In genomic region chr5:111697215-111697614, GRCh38 we compare ENCODE assay signal across 13 cellular contexts. TPM values are rescaled to one million over a fixed set of nuclear protein-coding genes. Genes with fewer than 3 reads are reported as not detected.
DNase-seq lines count a peak whose midpoint lies in the region; ATAC-seq and TF ChIP-seq lines count a peak whose summit lies in the region.
"Had no signal": no experiment of that assay in that cellular context is flagged by ENCODE, and none has a peak within 500 bp of the region (broad histone marks: within the 10 kb centered on the region; RNA-seq: fewer than 3 reads in every experiment).

No MANE protein-coding gene starts in this region.

- no peaks in the 10 kb centered on the region for H3K4me1 ChIP-seq in CD4-positive, alpha-beta memory T cell (ENCODE audit: insufficient read depth, low read length)
- no peaks in the 10 kb centered on the region for H3K4me1 ChIP-seq in neural progenitor cell

- peaks cover 0 to 2% (median 0%) of the 10 kb centered on the region in 8 donors for H3K9me3 Mint-ChIP-seq in CD4-positive, alpha-beta memory T cell
- H3K9me3 Mint-ChIP-seq in neural progenitor cell, result no peaks in the 10 kb centered on the region
- H3K9me3 Mint-ChIP-seq: endodermal cell had no signal

- CTCF ChIA-PET in CD4-positive, alpha-beta memory T cell (lab: Charles Lee; ENCODE audit: partially characterized antibody), result no interaction called here

- H3K27ac Mint-ChIP-seq in CD4-positive, alpha-beta memory T cell, result no peak overlapping the region
- H3K27ac Mint-ChIP-seq in neural progenitor cell, result no peak overlapping the region
- H3K27ac Mint-ChIP-seq: endodermal cell had no signal

- no peaks in the 10 kb centered on the region for H3K36me3 ChIP-seq in SK-N-MC (ENCODE audit: insufficient read depth, low read length)
- H3K36me3 ChIP-seq in CD4-positive, alpha-beta memory T cell (ENCODE audit: insufficient read depth, low read length), result no peaks in the 10 kb centered on the region
- no peaks in the 10 kb centered on the region for H3K36me3 ChIP-seq in neural progenitor cell

- H2AFZ ChIP-seq in neural progenitor cell (replicated peaks), result no peak overlapping the region

- no peak for ATAC-seq in HG02798 (IDR thresholded peaks at IDR 0.05; ENCODE audit: poor library complexity, unreplicated experiment)

- no peaks in the 10 kb centered on the region for H3F3A ChIP-seq in neural progenitor cell (ENCODE audit: low read depth)

- no peak overlapping the region for H3K4me2 ChIP-seq in neural progenitor cell

- H3K27ac ChIP-seq in SK-N-MC (no peak overlapping the region), neural progenitor cell (no peak overlapping the region)
- no peak overlapping the region for H3K27ac ChIP-seq in CD4-positive, alpha-beta memory T cell (ENCODE audit: low read depth, low read length)
- H3K27ac ChIP-seq: VCaP had no signal

- H3K27me3 ChIP-seq in CD4-positive, alpha-beta memory T cell (ENCODE audit: insufficient read depth, low read length), result no peaks in the 10 kb centered on the region
- H3K27me3 ChIP-seq in neural progenitor cell, result no peaks in the 10 kb centered on the region

- no peak overlapping the region for H3K9ac ChIP-seq in SK-N-MC (ENCODE audit: insufficient read length)
- no peak overlapping the region for H3K9ac ChIP-seq in neural progenitor cell

- TF ChIP-seq CTCF in neural progenitor cell (IDR thresholded peaks at IDR 0.05), result no peak

- POLR2A ChIA-PET in CD4-positive, alpha-beta memory T cell (lab: Charles Lee; ENCODE audit: partially characterized antibody), result no interaction called here

- H3K9me3 ChIP-seq in SK-N-MC (ENCODE audit: low read depth, low read length), result no peaks in the 10 kb centered on the region
- no peaks in the 10 kb centered on the region for H3K9me3 ChIP-seq in CD4-positive, alpha-beta memory T cell (ENCODE audit: control insufficient read depth in 1 of 2, low read length in 2 of 2)
- H3K9me3 ChIP-seq in neural progenitor cell (ENCODE audit: low read depth), result no peaks in the 10 kb centered on the region

- intact Hi-C loops in CD4-positive, alpha-beta memory T cell (cut with micrococcal nuclease), result no loop called here

- no peaks in the 10 kb centered on the region for H3K36me3 Mint-ChIP-seq in CD4-positive, alpha-beta memory T cell
- H3K36me3 Mint-ChIP-seq in neural progenitor cell, result no peaks in the 10 kb centered on the region

- peaks cover 10% of the 10 kb centered on the region in 2 donors for H3K27me3 Mint-ChIP-seq in CD4-positive, alpha-beta memory T cell
- H3K27me3 Mint-ChIP-seq in neural progenitor cell (ENCODE audit: insufficient read depth, low read depth), result no peaks in the 10 kb centered on the region

- H3K4me1 Mint-ChIP-seq in CD4-positive, alpha-beta memory T cell, result no peaks in the 10 kb centered on the region
- H3K4me1 Mint-ChIP-seq in neural progenitor cell, result peaks cover 20% of the 10 kb centered on the region

- H3K4me3 Mint-ChIP-seq in CD4-positive, alpha-beta memory T cell, result no peak overlapping the region
- no peak overlapping the region for H3K4me3 Mint-ChIP-seq in neural progenitor cell
- H3K4me3 Mint-ChIP-seq: endodermal cell had no signal

- no peak overlapping the region for H3K4me3 ChIP-seq in SK-N-MC
- H3K4me3 ChIP-seq in CD4-positive, alpha-beta memory T cell (ENCODE audit: low read length in 2 of 2), result no peak overlapping the region
- no peak overlapping the region for H3K4me3 ChIP-seq in neural progenitor cell

- no peaks in the 10 kb centered on the region for H4K20me1 ChIP-seq in neural progenitor cell (ENCODE audit: low read depth)

- DNase-seq in DMS53 treated with DMSO at 0.1 percent for 48 hours (lab: John Stamatoyannopoulos, UW; ENCODE audit: unreplicated experiment), result peak; percentile 11
- DNase-seq in NCI-H146 treated with DMSO at 0.1 percent for 48 hours (lab: John Stamatoyannopoulos, UW; ENCODE audit: unreplicated experiment), result peak; percentile 0
- peak; percentile 30 for DNase-seq in SK-N-MC (ENCODE audit: low read depth, low spot score)
- DNase-seq in medulla oblongata (ENCODE audit: extremely low spot score), result peak; percentile 19
- no peak for DNase-seq in dedifferentiated amniotic fluid mesenchymal stem cell (ENCODE audit: extremely low spot score)
- DNase-seq in CD4-positive, alpha-beta memory T cell, result no peak
- DNase-seq in neural progenitor cell (ENCODE audit: low spot score), result no peak
- DNase-seq: activated T-cell treated with anti-CD3 and anti-CD28 coated beads for 4 hours, endodermal cell, NCI-H2107, SIG-M5 had no signal

- no peaks in the 10 kb centered on the region for H3K79me2 ChIP-seq in neural progenitor cell (ENCODE audit: low read depth)

RNA-seq across cellular contexts. Expression of gene NREP, which starts 59.8 kb away (rescaled TPM):
- under 1 TPM; 0.36 to 0.41 TPM for total RNA-seq in CD4-positive, alpha-beta memory T cell
- polyA plus RNA-seq in CD4-positive, alpha-beta memory T cell, result under 1 TPM; 0.25 to 0.80 TPM
- total RNA-seq in neural progenitor cell (ENCODE audit: low replicate concordance), result 426 and 465 TPM in 2 replicates

Comparison
In these comparisons a context has a peak if more than half of its experiments do, and no peak if none do; other contexts are left out.
1. DNase-seq: peak in DMS53 treated with DMSO at 0.1 percent for 48 hours (single experiment), NCI-H146 treated with DMSO at 0.1 percent for 48 hours (single experiment), SK-N-MC (single experiment) and medulla oblongata (single experiment); none in dedifferentiated amniotic fluid mesenchymal stem cell (single experiment), CD4-positive, alpha-beta memory T cell (0 of 5) and neural progenitor cell (single experiment).
2. RNA of gene NREP, which starts 59.8 kb away (total RNA-seq): 426 to 465 TPM in neural progenitor cell; 0.36 to 0.41 TPM in CD4-positive, alpha-beta memory T cell; every median in the first group is over 100 times any median in the second.